In the genomic region with DNA sequence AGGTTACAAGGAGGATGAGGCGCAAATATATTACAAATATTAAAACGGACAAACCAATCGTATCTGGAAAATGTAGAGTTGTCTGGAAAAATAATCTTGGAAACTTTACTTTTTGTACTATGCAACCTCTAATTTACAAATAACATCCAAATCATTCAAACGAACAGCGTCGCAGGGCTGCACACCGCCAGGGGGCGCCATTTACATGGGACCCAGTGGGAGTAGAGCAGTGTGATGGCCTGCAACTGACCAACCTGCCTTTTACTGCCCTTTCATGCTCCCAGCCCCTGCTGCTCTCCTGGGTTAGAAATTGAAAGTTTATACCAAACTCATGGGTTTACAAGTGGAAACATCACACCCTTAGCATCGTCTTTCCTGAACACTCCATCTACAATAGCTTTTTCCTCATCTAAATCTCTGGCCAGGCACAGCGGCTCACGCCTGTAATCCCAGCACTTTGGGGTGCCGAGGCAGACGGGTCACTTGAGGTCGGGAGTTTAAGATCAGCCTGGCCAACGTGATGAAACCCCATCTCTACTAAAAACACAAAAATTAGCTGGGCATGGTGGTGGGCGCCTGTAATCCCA, we compare ENCODE assay signal across 8 cellular contexts. TPM values are rescaled to one million over a fixed set of nuclear protein-coding genes. Genes with fewer than 3 reads are reported as not detected.
A peak's percentile ranks its signal among the peaks of the same experiment; 100 is the strongest.
DNase-seq lines count a peak whose midpoint lies in the region; ATAC-seq and TF ChIP-seq lines count a peak whose summit lies in the region.

No MANE protein-coding gene starts in this region.

- BruUV-seq in PC-9 (replicated peaks; lab: Mats Ljungman, UMichigan): no TSS peak

- H3K27ac Mint-ChIP-seq in activated T-helper 17 cell treated with anti-CD3 and anti-CD28 coated beads, Interleukin-2, amount 50 U/mL, for 72 hours: peak overlapping the region; percentile 18

- H3K4me2 ChIP-seq in BLaER1: peak overlapping the region; percentile 70
- H3K4me2 ChIP-seq in PC-9: no peak overlapping the region

- no peak overlapping the region for H3K9ac ChIP-seq in BLaER1

- H3K9me3 Mint-ChIP-seq in activated T-helper 17 cell treated with anti-CD3 and anti-CD28 coated beads, Interleukin-2, amount 50 U/mL, for 72 hours: no peaks in the 10 kb centered on the region

- H3K36me3 ChIP-seq in BLaER1 (peaks cover 20% of the 10 kb centered on the region), PC-9 (ENCODE audit: low read depth) (no peaks in the 10 kb centered on the region), heart left ventricle (no peaks in the 10 kb centered on the region)

- peaks cover 13% of the 10 kb centered on the region for H3K36me3 Mint-ChIP-seq in activated T-helper 17 cell treated with anti-CD3 and anti-CD28 coated beads, Interleukin-2, amount 50 U/mL, for 72 hours (ENCODE audit: low read depth)

- H3K4me1 Mint-ChIP-seq in activated T-helper 17 cell treated with anti-CD3 and anti-CD28 coated beads, Interleukin-2, amount 50 U/mL, for 72 hours: peaks cover 41% of the 10 kb centered on the region

- CTCF ChIA-PET in PC-9 (lab: Charles Lee): interaction anchor here (0.5 to 1.6 kb wide), 7 partner anchors 12 to 966 kb away, joined by 3 to 11 read pairs (median 5); no protein-coding TSS in a partner anchor

- H3K9me3 ChIP-seq in BLaER1 (peaks cover 7% of the 10 kb centered on the region; the same call in 1 of the 2 replicates), PC-9 (ENCODE audit: insufficient read depth, low read depth) (no peaks in the 10 kb centered on the region), heart left ventricle (no peaks in the 10 kb centered on the region)

- ATAC-seq in activated T-helper 17 cell treated with anti-CD3 and anti-CD28 coated beads, Interleukin-2, amount 50 U/mL, for 72 hours (replicated peaks): no peak
- ATAC-seq in heart left ventricle (no peak), GM18505 (IDR thresholded peaks at IDR 0.05; ENCODE audit: unreplicated experiment) (no peak)

- H3K27ac ChIP-seq in BLaER1 (0 out of 2 replicates have a peak overlapping the region, but pooled peaks have one; percentile 5), PC-9 (no peak overlapping the region), heart left ventricle (peak overlapping the region in 1 of 12 donors; percentile 18)

- WGBS in heart left ventricle, 4 donors: 71 to 76% (median 74%) methylated on average over 16 of the region's 16 CpGs

- H3K4me3 ChIP-seq in BLaER1 (no peak overlapping the region), PC-9 (no peak overlapping the region), heart left ventricle (no peak overlapping the region)

- no peaks in the 10 kb centered on the region for H3K9me2 ChIP-seq in PC-9 (ENCODE audit: insufficient read depth)

- DNase-seq in HCEC 1CT (peak; percentile 50), PC-9 (peak in 1 of 2 experiments; percentile 65), heart left ventricle (peak in 1 of 5 donors; percentile 75), GF-D8 (lab: John Stamatoyannopoulos, UW) (no peak)
- peak; percentile 44 to 68 for DNase-seq in stimulated activated CD4-positive, alpha-beta T cell treated with anti-CD3 and anti-CD28 coated beads, Interleukin-12 subunit alpha, Interleukin-12 subunit beta, amount 100 ng/mL, for 24 hours (ENCODE audit: low read depth in 2 of 2)

- POLR2A ChIA-PET in PC-9 (lab: Charles Lee; ENCODE audit: unreplicated experiment): no interaction called here

- H3F3A ChIP-seq in PC-9 (ENCODE audit: insufficient read depth, low read depth): peaks cover 25% of the 10 kb centered on the region

- TF ChIP-seq POLR2A in heart left ventricle (IDR thresholded peaks at IDR 0.05): no peak
- no peak for TF ChIP-seq POLR2A in GM18505 (IDR thresholded peaks at IDR 0.05; ENCODE audit: borderline replicate concordance, extremely low read depth, insufficient read depth, insufficient read length)

- H3K27me3 ChIP-seq in BLaER1 (no peaks in the 10 kb centered on the region), PC-9 (ENCODE audit: insufficient read depth, low read depth) (no peaks in the 10 kb centered on the region), heart left ventricle (no peaks in the 10 kb centered on the region)

- H3K4me3 Mint-ChIP-seq in activated T-helper 17 cell treated with anti-CD3 and anti-CD28 coated beads, Interleukin-2, amount 50 U/mL, for 72 hours: peak overlapping the region; percentile 44

- H3K79me2 ChIP-seq in PC-9 (ENCODE audit: low read depth): peaks cover 3% of the 10 kb centered on the region; the same call in 1 of the 2 replicates

- H4K20me1 ChIP-seq in BLaER1 (peaks cover 39% of the 10 kb centered on the region; the same call in 1 of the 2 replicates), PC-9 (ENCODE audit: insufficient read depth) (no peaks in the 10 kb centered on the region)

- H3K27me3 Mint-ChIP-seq in activated T-helper 17 cell treated with anti-CD3 and anti-CD28 coated beads, Interleukin-2, amount 50 U/mL, for 72 hours: no peaks in the 10 kb centered on the region

- TF ChIP-seq CTCF in PC-9 (conservative IDR thresholded peaks at IDR 0.05): peak; percentile 93
- peak; percentile 42 to 85 (median 58) for TF ChIP-seq CTCF in heart left ventricle (IDR thresholded peaks at IDR 0.05)

- H2AFZ ChIP-seq in PC-9: no peak overlapping the region

- intact Hi-C loops in PC-9 (cut with micrococcal nuclease; ENCODE audit: unreplicated experiment): loop anchor here (1.0 kb wide), 2 partner anchors 88 to 302 kb away; no protein-coding TSS in a partner anchor
- intact Hi-C loops in heart left ventricle (cut with DNase I): loop anchor here in 3 of 10 donors (10.0 kb wide), 1 partner anchor 48 kb away; no protein-coding TSS in a partner anchor

- peaks cover 81% of the 10 kb centered on the region for H3K4me1 ChIP-seq in BLaER1
- H3K4me1 ChIP-seq in PC-9 (replicated peaks; ENCODE audit: insufficient read depth): peaks cover 24% of the 10 kb centered on the region
- H3K4me1 ChIP-seq in heart left ventricle: peaks cover 0 to 43% (median 13%) of the 10 kb centered on the region in 12 donors

RNA-seq across cellular contexts. Expression of a gene that starts 10.0 kb away (rescaled TPM):
- total RNA-seq in PC-9 (2021) (6.0 and 7.1 TPM in 2 replicates), heart left ventricle (10 to 100 TPM in 6 of 9 donors, 1 to 10 TPM in 3; 8.4 to 20.8 (median 11.3) TPM)
- total RNA-seq in activated T-helper 17 cell treated with anti-CD3 and anti-CD28 coated beads, Interleukin-2, amount 50 U/mL, for 72 hours: 10 to 100 TPM; 43.0 to 45.4 TPM
- polyA plus RNA-seq in heart left ventricle: 10 to 100 TPM in 1 of 2 donors, 1 to 10 TPM in 1; 7.0 to 15.8 TPM

RNA-seq across cellular contexts. Expression of a gene that starts 20.7 kb away (rescaled TPM):
- total RNA-seq in PC-9 (2021) (46.8 and 80.5 TPM in 2 replicates), heart left ventricle (10 to 100 TPM; 18.2 to 57.2 (median 46.5) TPM)
- 100 to 1,000 TPM in 1 of 2 donors, 10 to 100 TPM in 1; 83.0 to 112 TPM for total RNA-seq in activated T-helper 17 cell treated with anti-CD3 and anti-CD28 coated beads, Interleukin-2, amount 50 U/mL, for 72 hours
- polyA plus RNA-seq in heart left ventricle: 10 to 100 TPM; 25.8 to 57.5 TPM
